8 cellular contexts compared by ENCODE assay signal in genomic region chr7:100538654-100539435, GRCh38. TPM values are rescaled to one million over a fixed set of nuclear protein-coding genes. Genes with fewer than 3 reads are reported as not detected.
A peak's percentile ranks its signal among the peaks of the same experiment; 100 is the strongest.
DNase-seq lines count a peak whose midpoint lies in the region; ATAC-seq and TF ChIP-seq lines count a peak whose summit lies in the region.

A gene with protein sequence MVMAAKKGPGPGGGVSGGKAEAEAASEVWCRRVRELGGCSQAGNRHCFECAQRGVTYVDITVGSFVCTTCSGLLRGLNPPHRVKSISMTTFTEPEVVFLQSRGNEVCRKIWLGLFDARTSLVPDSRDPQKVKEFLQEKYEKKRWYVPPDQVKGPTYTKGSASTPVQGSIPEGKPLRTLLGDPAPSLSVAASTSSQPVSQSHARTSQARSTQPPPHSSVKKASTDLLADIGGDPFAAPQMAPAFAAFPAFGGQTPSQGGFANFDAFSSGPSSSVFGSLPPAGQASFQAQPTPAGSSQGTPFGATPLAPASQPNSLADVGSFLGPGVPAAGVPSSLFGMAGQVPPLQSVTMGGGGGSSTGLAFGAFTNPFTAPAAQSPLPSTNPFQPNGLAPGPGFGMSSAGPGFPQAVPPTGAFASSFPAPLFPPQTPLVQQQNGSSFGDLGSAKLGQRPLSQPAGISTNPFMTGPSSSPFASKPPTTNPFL (plus strand): TSS chr7:100539203. CDS start chr7:100539347, 144 bp downstream.

- H3K36me3 ChIP-seq in CD8-positive, alpha-beta T cell (ENCODE audit: insufficient read depth, low read length), result no peaks in the 10 kb centered on the region
- no peaks in the 10 kb centered on the region for H3K36me3 ChIP-seq in lower lobe of right lung

- H3K4me3 ChIP-seq in CD8-positive, alpha-beta T cell (ENCODE audit: low read depth, low read length), result peak within 1 kb of the TSS; percentile 67
- peak within 1 kb of the TSS; percentile 87 for H3K4me3 ChIP-seq in lower lobe of right lung

- peak within 1 kb of the TSS; percentile 48 for H3K27ac ChIP-seq in CD8-positive, alpha-beta T cell (ENCODE audit: low read depth, low read length)
- peak within 1 kb of the TSS; percentile 77 for H3K27ac ChIP-seq in lower lobe of right lung

- POLR2A ChIA-PET in CD8-positive, alpha-beta T cell (lab: Charles Lee), result interaction anchor here (0.8 to 2.1 kb wide), 7 partner anchors 10 to 73 kb away, joined by 3 to 12 read pairs (median 4); partner anchors contain the start of genes FBXO24, LRCH4 and MOSPD3

- no peaks in the 10 kb centered on the region for H3K9me3 ChIP-seq in CD8-positive, alpha-beta T cell (ENCODE audit: low read length)
- no peaks in the 10 kb centered on the region for H3K9me3 ChIP-seq in lower lobe of right lung

- no peaks in the 10 kb centered on the region for H3K27me3 ChIP-seq in CD8-positive, alpha-beta T cell (ENCODE audit: insufficient read depth, low read length)
- no peaks in the 10 kb centered on the region for H3K27me3 ChIP-seq in lower lobe of right lung (ENCODE audit: low read depth)

- H3K4me3 Mint-ChIP-seq in CD8-positive, alpha-beta T cell, result peak within 1 kb of the TSS; percentile 99

- H3K9me3 Mint-ChIP-seq in CD8-positive, alpha-beta T cell, result no peaks in the 10 kb centered on the region

- peak; percentile 94 for ATAC-seq in CD8-positive, alpha-beta T cell
- ATAC-seq in GM19467 (IDR thresholded peaks at IDR 0.05; ENCODE audit: unreplicated experiment), result peak; percentile 94
- ATAC-seq in lower lobe of right lung, result peak; percentile 99 to 100

- peak within 1 kb of the TSS; percentile 84 for H3K27ac Mint-ChIP-seq in CD8-positive, alpha-beta T cell

- no peak for TF ChIP-seq CTCF in CD8-positive, alpha-beta T cell (IDR thresholded peaks at IDR 0.05)
- no peak for TF ChIP-seq CTCF in lower lobe of right lung (IDR thresholded peaks at IDR 0.05)

- peak; percentile 100 for DNase-seq in CD8-positive, alpha-beta T cell
- DNase-seq in HS-27A (ENCODE audit: low read depth), result peak; percentile 84
- peak; percentile 99 for DNase-seq in NK-92 (lab: John Stamatoyannopoulos, UW; ENCODE audit: unreplicated experiment)
- peak; percentile 99 to 100 for DNase-seq in activated CD8-positive, alpha-beta memory T cell treated with anti-CD3 and anti-CD28 coated beads for 1 hour (ENCODE audit: extremely low read depth in 1 of 2, low read depth in 1 of 2)
- DNase-seq in effector CD4-positive, alpha-beta T cell, result peak; percentile 100
- DNase-seq in lower lobe of right lung, result peak; percentile 100
- DNase-seq in stimulated activated CD4-positive, alpha-beta T cell treated with anti-CD3 and anti-CD28 coated beads, TNF-alpha, amount 100 ng/mL, for 24 hours (ENCODE audit: low read depth in 3 of 3), result peak; percentile 100

- H3K4me1 ChIP-seq in CD8-positive, alpha-beta T cell (ENCODE audit: insufficient read depth, low read length), result peaks cover 40% of the 10 kb centered on the region
- H3K4me1 ChIP-seq in lower lobe of right lung, result peaks cover 17% of the 10 kb centered on the region

- H3K36me3 Mint-ChIP-seq in CD8-positive, alpha-beta T cell, result peaks cover 3% of the 10 kb centered on the region

- H3K27me3 Mint-ChIP-seq in CD8-positive, alpha-beta T cell (ENCODE audit: low read depth), result no peaks in the 10 kb centered on the region

- peaks cover 49% of the 10 kb centered on the region for H3K4me1 Mint-ChIP-seq in CD8-positive, alpha-beta T cell (ENCODE audit: low read depth)

- CTCF ChIA-PET in CD8-positive, alpha-beta T cell (lab: Charles Lee), result interaction anchor here (0.6 to 11.3 kb wide), 10 partner anchors 10 to 187 kb away, joined by 3 to 86 read pairs (median 4); no protein-coding TSS in a partner anchor

- intact Hi-C loops in CD8-positive, alpha-beta T cell (cut with DNase I, micrococcal nuclease), result loop anchor here (1.0 to 2.0 kb wide), 15 partner anchors 8 to 350 kb away; partner anchors contain the start of genes FBXO24 (in 2 of the 2), LRCH4 (in 2 of the 2), MEPCE (in 2 of the 2) and MOSPD3 (in 2 of the 2)
- intact Hi-C loops in lower lobe of right lung (cut with DNase I), result no loop called here

RNA-seq across cellular contexts. Expression of the gene that starts here (rescaled TPM):
- total RNA-seq in CD8-positive, alpha-beta T cell, result 1 to 10 TPM; 4.4 to 6.3 TPM
- total RNA-seq in lower lobe of right lung, result 22.9 TPM

Comparison
In these comparisons a context has a peak if more than half of its experiments do, and no peak if none do; other contexts are left out.
1. Peak in every context shown above with its lines: DNase-seq, ATAC-seq, H3K4me3 ChIP-seq and H3K27ac ChIP-seq.